15 cellular contexts compared by ENCODE assay signal in genomic region chr5:146101646-146102045, GRCh38. TPM values are rescaled to one million over a fixed set of nuclear protein-coding genes. Genes with fewer than 3 reads are reported as not detected.
DNase-seq lines count a peak whose midpoint lies in the region; ATAC-seq and TF ChIP-seq lines count a peak whose summit lies in the region.
"Had no signal": no experiment of that assay in that cellular context is flagged by ENCODE, and none has a peak within 500 bp of the region (broad histone marks: within the 10 kb centered on the region; RNA-seq: fewer than 3 reads in every experiment).

No MANE protein-coding gene starts in this region.

- H3K4me1 Mint-ChIP-seq in GM23338 (peaks cover 20% of the 10 kb centered on the region), neural progenitor cell (peaks cover 3% of the 10 kb centered on the region)
- H3K4me1 Mint-ChIP-seq: CD8-positive, alpha-beta memory T cell had no signal

- H3K27ac Mint-ChIP-seq in GM23338 = peak overlapping the region; percentile 66
- H3K27ac Mint-ChIP-seq in neural progenitor cell = no peak overlapping the region
- H3K27ac Mint-ChIP-seq: CD8-positive, alpha-beta memory T cell had no signal

- H3K9ac ChIP-seq in NT2/D1 (ENCODE audit: insufficient read length, low read depth) (no peak overlapping the region), neural progenitor cell (no peak overlapping the region)
- H3K9ac ChIP-seq: BLaER1 had no signal

- DNase-seq in GM23338 (ENCODE audit: low spot score) (peak; percentile 65), NT2/D1 (ENCODE audit: low read depth, low spot score) (peak; percentile 30), iPS DF 6.9 (ENCODE audit: low read depth, low spot score) (peak; percentile 7), neural progenitor cell (ENCODE audit: low spot score) (peak; percentile 57), SW480 (ENCODE audit: low spot score) (no peak), GDM1 (lab: John Stamatoyannopoulos, UW) (no peak)
- DNase-seq: 8988T; AML-193; Caco-2; CD8-positive, alpha-beta memory T cell had no signal

- ATAC-seq in GM23338 = peak; percentile 89
- no peak for ATAC-seq in GM21619 (IDR thresholded peaks at IDR 0.05; ENCODE audit: unreplicated experiment)
- ATAC-seq: GM12878 had no signal

- H3K4me1 ChIP-seq in GM23338 (ENCODE audit: insufficient read depth) (peaks cover 10% of the 10 kb centered on the region; the same call in 1 of the 2 replicates), NT2/D1 (ENCODE audit: insufficient read depth, insufficient read length) (peaks cover 2% of the 10 kb centered on the region), iPS DF 6.9 (ENCODE audit: control insufficient read depth, insufficient read depth, low read length) (peaks cover 1% of the 10 kb centered on the region; the same call in 1 of the 2 replicates), neural progenitor cell (peaks cover 8% of the 10 kb centered on the region)
- H3K4me1 ChIP-seq: BLaER1, Caco-2 had no signal

- peak overlapping the region; percentile 40; the same call in 1 of the 2 replicates for H3K27ac ChIP-seq in GM23338 (ENCODE audit: low read depth)
- no peak overlapping the region for H3K27ac ChIP-seq in iPS DF 6.9 (ENCODE audit: low read length)
- H3K27ac ChIP-seq in neural progenitor cell = peak overlapping the region; percentile 6
- H3K27ac ChIP-seq: BLaER1 had no signal

- H3K36me3 ChIP-seq in GM23338 (ENCODE audit: insufficient read depth) = no peaks in the 10 kb centered on the region
- H3K36me3 ChIP-seq in NT2/D1 (ENCODE audit: insufficient read depth, insufficient read length, low read length) = peaks cover 4% of the 10 kb centered on the region
- no peaks in the 10 kb centered on the region for H3K36me3 ChIP-seq in iPS DF 6.9 (ENCODE audit: control insufficient read depth, insufficient read depth, low read length)
- H3K36me3 ChIP-seq in neural progenitor cell = no peaks in the 10 kb centered on the region

- H3K9me3 ChIP-seq in NT2/D1 (ENCODE audit: insufficient read depth, low read length) (no peaks in the 10 kb centered on the region), iPS DF 6.9 (ENCODE audit: control insufficient read depth, insufficient read depth, low read length) (no peaks in the 10 kb centered on the region), neural progenitor cell (ENCODE audit: low read depth) (no peaks in the 10 kb centered on the region)
- H3K9me3 ChIP-seq: BLaER1, Caco-2 had no signal

- H3K4me3 Mint-ChIP-seq in GM23338 = no peak overlapping the region
- H3K4me3 Mint-ChIP-seq in neural progenitor cell = no peak overlapping the region
- H3K4me3 Mint-ChIP-seq: CD8-positive, alpha-beta memory T cell had no signal

- H3K36me3 Mint-ChIP-seq in GM23338 (ENCODE audit: low read depth) (peaks cover 4% of the 10 kb centered on the region; the same call in 1 of the 3 replicates), neural progenitor cell (peaks cover 7% of the 10 kb centered on the region)

- no peak overlapping the region for H3K4me3 ChIP-seq in GM23338
- no peak overlapping the region for H3K4me3 ChIP-seq in NT2/D1 (ENCODE audit: insufficient read length, low read depth)
- H3K4me3 ChIP-seq in iPS DF 6.9 (ENCODE audit: low read length) = no peak overlapping the region
- H3K4me3 ChIP-seq in neural progenitor cell = no peak overlapping the region
- H3K4me3 ChIP-seq: BLaER1, GM12878 had no signal

- H3K79me2 ChIP-seq in GM23338 (replicated peaks; ENCODE audit: insufficient read depth) (no peaks in the 10 kb centered on the region), neural progenitor cell (ENCODE audit: low read depth) (no peaks in the 10 kb centered on the region)

- H3F3A ChIP-seq in GM23338 (replicated peaks; ENCODE audit: low read depth) (no peaks in the 10 kb centered on the region), neural progenitor cell (ENCODE audit: low read depth) (peaks cover 16% of the 10 kb centered on the region)

- H3K27me3 ChIP-seq in GM23338 (ENCODE audit: insufficient read depth) (no peaks in the 10 kb centered on the region), NT2/D1 (ENCODE audit: insufficient read depth, insufficient read length) (no peaks in the 10 kb centered on the region), iPS DF 6.9 (ENCODE audit: control insufficient read depth, insufficient read depth, low read length) (no peaks in the 10 kb centered on the region), neural progenitor cell (no peaks in the 10 kb centered on the region)
- H3K27me3 ChIP-seq: BLaER1 had no signal

- H3K9me2 ChIP-seq in GM23338 (ENCODE audit: insufficient read depth) = no peaks in the 10 kb centered on the region

- no peaks in the 10 kb centered on the region for H4K20me1 ChIP-seq in GM23338 (replicated peaks; ENCODE audit: insufficient read depth)
- no peaks in the 10 kb centered on the region for H4K20me1 ChIP-seq in neural progenitor cell (ENCODE audit: low read depth)
- H4K20me1 ChIP-seq: BLaER1 had no signal

- H2AFZ ChIP-seq in GM23338 (no peak overlapping the region), neural progenitor cell (replicated peaks) (no peak overlapping the region)

- H3K9me3 Mint-ChIP-seq in GM23338 = no peaks in the 10 kb centered on the region
- no peaks in the 10 kb centered on the region for H3K9me3 Mint-ChIP-seq in neural progenitor cell
- H3K9me3 Mint-ChIP-seq: CD8-positive, alpha-beta memory T cell had no signal

- H3K4me2 ChIP-seq in GM23338 (no peak overlapping the region), neural progenitor cell (no peak overlapping the region)
- H3K4me2 ChIP-seq: BLaER1 had no signal

- H3K27me3 Mint-ChIP-seq in GM23338 (ENCODE audit: insufficient read depth, low read depth, poor library complexity) (no peaks in the 10 kb centered on the region), neural progenitor cell (ENCODE audit: insufficient read depth, low read depth) (peaks cover 2% of the 10 kb centered on the region)
- H3K27me3 Mint-ChIP-seq: CD8-positive, alpha-beta memory T cell had no signal

- TF ChIP-seq CTCF in GM23338 (conservative IDR thresholded peaks at IDR 0.05; ENCODE audit: low read depth in 2 of 2) (no peak), neural progenitor cell (IDR thresholded peaks at IDR 0.05) (no peak)

- WGBS in iPS DF 6.9 (ENCODE audit: insufficient coverage, insufficient read length) = no CpG with 5 or more reads among the region's 2 CpGs

TF ChIP-seq in GM23338, 12 proteins besides CTCF, POLR2A, EP300 and RAD21 (continues in another document):
- TF ChIP-seq, protein P1, sequence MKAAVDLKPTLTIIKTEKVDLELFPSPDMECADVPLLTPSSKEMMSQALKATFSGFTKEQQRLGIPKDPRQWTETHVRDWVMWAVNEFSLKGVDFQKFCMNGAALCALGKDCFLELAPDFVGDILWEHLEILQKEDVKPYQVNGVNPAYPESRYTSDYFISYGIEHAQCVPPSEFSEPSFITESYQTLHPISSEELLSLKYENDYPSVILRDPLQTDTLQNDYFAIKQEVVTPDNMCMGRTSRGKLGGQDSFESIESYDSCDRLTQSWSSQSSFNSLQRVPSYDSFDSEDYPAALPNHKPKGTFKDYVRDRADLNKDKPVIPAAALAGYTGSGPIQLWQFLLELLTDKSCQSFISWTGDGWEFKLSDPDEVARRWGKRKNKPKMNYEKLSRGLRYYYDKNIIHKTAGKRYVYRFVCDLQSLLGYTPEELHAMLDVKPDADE (IDR thresholded peaks at IDR 0.05) = no peak
- TF ChIP-seq POLR2AphosphoS5 (IDR thresholded peaks at IDR 0.05; ENCODE audit: low read depth) = no peak
- no peak for TF ChIP-seq ZNF331 (CRISPR knock-in tag; IDR thresholded peaks at IDR 0.05; ENCODE audit: low read depth)
- no peak for TF ChIP-seq JUNB (IDR thresholded peaks at IDR 0.05; ENCODE audit: unreplicated experiment)
- TF ChIP-seq ZNF114 (CRISPR knock-in tag; IDR thresholded peaks at IDR 0.05) = no peak
- no peak for TF ChIP-seq EZH2 (IDR thresholded peaks at IDR 0.05; ENCODE audit: low read depth, unreplicated experiment)
- no peak for TF ChIP-seq REST (IDR thresholded peaks at IDR 0.05; ENCODE audit: unreplicated experiment)
- no peak for TF ChIP-seq CREB1 (CRISPR knock-in tag; IDR thresholded peaks at IDR 0.05; ENCODE audit: low read depth)
- TF ChIP-seq EZH2phosphoT487 (IDR thresholded peaks at IDR 0.05; ENCODE audit: unreplicated experiment) = no peak

RNA-seq across cellular contexts. Expression of gene PLAC8L1, which starts 3.7 kb away (rescaled TPM):
- not detected in 2 replicates for total RNA-seq in GM23338 (2014; rRNA removed; shearing (Covaris generic))
- 0.63 and 2.0 TPM in 2 replicates for polyA plus RNA-seq in GM23338 (2016; fragmentation: Nextera tagmentation; extraction: Ambion mirVana)
- 0.51 TPM in 1 of 2 replicates, not detected in the other for total RNA-seq in neural progenitor cell (ENCODE audit: low replicate concordance)
- total RNA-seq: H4, HT-29 had no signal
- polyA plus RNA-seq: CD8-positive, alpha-beta memory T cell had no signal

Comparison
In these comparisons a context has a peak if more than half of its experiments do, and no peak if none do; other contexts are left out.
1. DNase-seq: peak in GM23338 (single experiment), NT2/D1 (single experiment), iPS DF 6.9 (single experiment) and neural progenitor cell (single experiment); none in SW480 (single experiment) and GDM1 (single experiment).